Comparison of ENCODE assay signal across 31 cellular contexts in genomic region chr11:112553340-112553739, GRCh38.
"Had no signal": no experiment of that assay in that cellular context is flagged by ENCODE, and none has a peak within 500 bp of the region (broad histone marks: within the 10 kb centered on the region; RNA-seq: fewer than 3 reads in every experiment).

No MANE protein-coding gene starts in this region.

- H3K27ac ChIP-seq: adrenal gland, ascending aorta, cardiac muscle cell, VCaP had no signal

- DNase-seq: activated B cell treated with CpG ODN at 0.5 μM for 24 hours; activated CD4-positive, alpha-beta memory T cell treated with anti-CD3 and anti-CD28 coated beads for 36 hours; activated CD4-positive, alpha-beta T cell treated with anti-CD3 and anti-CD28 coated beads for 4 hours; activated CD4-positive, alpha-beta T cell treated with anti-CD3 and anti-CD28 coated beads, Interleukin-2, amount 10 ng/mL, durations not matched to agents 24 days and 14 days; activated CD4-positive, alpha-beta T cell treated with anti-CD3 and anti-CD28 coated beads, Interleukin-2, amount 50 U/mL, for 1 hour; activated CD4-positive, alpha-beta T cell treated with anti-CD3 and anti-CD28 coated beads, Interleukin-2, amount 50 U/mL, for 4 hours; activated CD4-positive, CD25-positive, alpha-beta regulatory T cell treated with anti-CD3 and anti-CD28 coated beads, Interleukin-2, amount 50 U/mL, for 72 hours; activated CD8-positive, alpha-beta memory T cell treated with anti-CD3 and anti-CD28 coated beads, Interleukin-2, amount 50 U/mL, for 4 hours; activated CD8-positive, alpha-beta T cell treated with anti-CD3 and anti-CD28 coated beads for 36 hours; activated effector memory CD4-positive, alpha-beta T cell treated with anti-CD3 and anti-CD28 coated beads, Interleukin-2, amount 50 U/mL, for 16 hours; activated gamma-delta T cell treated with Interleukin-2 at 50 U/mL for 16 hours; activated naive CD4-positive, alpha-beta T cell; activated naive CD4-positive, alpha-beta T cell treated with anti-CD3 and anti-CD28 coated beads for 36 hours; activated naive CD4-positive, alpha-beta T cell treated with anti-CD3 and anti-CD28 coated beads, Interleukin-2, amount 50 U/mL, for 16 hours; activated naive CD8-positive, alpha-beta T cell treated with anti-CD3 and anti-CD28 coated beads for 36 hours; activated T-cell treated with anti-CD3 and anti-CD28 coated beads for 4 hours; activated T-cell treated with anti-CD3 and anti-CD28 coated beads, Interleukin-2, amount 50 U/mL, for 1 hour; activated T-cell treated with anti-CD3 and anti-CD28 coated beads, Interleukin-2, amount 50 U/mL, for 4 hours; activated T-cell treated with anti-CD3 and anti-CD28 coated beads, Interleukin-2, amount 50 U/mL, for 72 hours; adrenal gland; amygdala; anterior cingulate cortex; caudate nucleus; cerebellar nuclear complex; T-helper 2 cell; T-helper 9 cell had no signal

- H3K27me3 ChIP-seq: adrenal gland, ascending aorta, cardiac muscle cell had no signal

- H3K4me3 ChIP-seq: adrenal gland, ascending aorta, cardiac muscle cell had no signal

- H3K36me3 ChIP-seq: adrenal gland, ascending aorta, cardiac muscle cell had no signal

- H3K4me1 ChIP-seq: adrenal gland had no signal

- ATAC-seq: activated CD8-positive, alpha-beta T cell treated with anti-CD3 and anti-CD28 coated beads for 36 hours; activated naive CD4-positive, alpha-beta T cell treated with anti-CD3 and anti-CD28 coated beads, Interleukin-2, amount 50 U/mL, for 72 hours; activated T-cell treated with anti-CD3 and anti-CD28 coated beads, Interleukin-2, amount 50 U/mL, for 4 hours; activated T-cell treated with anti-CD3 and anti-CD28 coated beads, Interleukin-2, amount 50 U/mL, for 72 hours; activated T-helper 17 cell treated with anti-CD3 and anti-CD28 coated beads, Interleukin-2, amount 50 U/mL, for 72 hours had no signal

- H3K9me3 ChIP-seq: adrenal gland, ascending aorta had no signal
